In genomic region chr2:216803803-216804202, GRCh38 we compare ENCODE assay signal across 31 cellular contexts. TPM values are rescaled to one million over a fixed set of nuclear protein-coding genes. Genes with fewer than 3 reads are reported as not detected.
DNase-seq lines count a peak whose midpoint lies in the region; ATAC-seq and TF ChIP-seq lines count a peak whose summit lies in the region.
"Had no signal": no experiment of that assay in that cellular context is flagged by ENCODE, and none has a peak within 500 bp of the region (broad histone marks: within the 10 kb centered on the region; RNA-seq: fewer than 3 reads in every experiment).

No MANE protein-coding gene starts in this region.

- intact Hi-C loops in left ventricle myocardium inferior (cut with micrococcal nuclease), result no loop called here
- intact Hi-C loops in sigmoid colon (cut with DNase I), result no loop called here

- H3K36me3 ChIP-seq in left ventricle myocardium inferior, result no peaks in the 10 kb centered on the region
- H3K36me3 ChIP-seq in suprapubic skin, result no peaks in the 10 kb centered on the region
- no peaks in the 10 kb centered on the region for H3K36me3 ChIP-seq in sigmoid colon
- H3K36me3 ChIP-seq: transverse colon had no signal

- no peak overlapping the region for H3K4me3 ChIP-seq in left ventricle myocardium inferior
- H3K4me3 ChIP-seq in suprapubic skin, result no peak overlapping the region
- no peak overlapping the region for H3K4me3 ChIP-seq in sigmoid colon
- H3K4me3 ChIP-seq: GM23248, SK-N-MC, transverse colon had no signal

- WGBS in suprapubic skin, result 52% methylated on average over 13 of the region's 13 CpGs
- WGBS in sigmoid colon, 2 donors, result 65 to 78% methylated on average over 13 of the region's 13 CpGs

- H3K9me3 ChIP-seq in left ventricle myocardium inferior (replicated peaks) (no peaks in the 10 kb centered on the region), suprapubic skin (no peaks in the 10 kb centered on the region), sigmoid colon (no peaks in the 10 kb centered on the region)
- H3K9me3 ChIP-seq: transverse colon had no signal

- H3K27me3 ChIP-seq in left ventricle myocardium inferior (ENCODE audit: low read depth) (no peaks in the 10 kb centered on the region), suprapubic skin (no peaks in the 10 kb centered on the region), sigmoid colon (no peaks in the 10 kb centered on the region)
- H3K27me3 ChIP-seq: transverse colon had no signal

- H3K27ac ChIP-seq in angular gyrus (ENCODE audit: low read depth, low read length) (peak overlapping the region; percentile 41), left ventricle myocardium inferior (replicated peaks) (peak overlapping the region; percentile 53), suprapubic skin (peak overlapping the region; percentile 38), sigmoid colon (peak overlapping the region in 1 of 4 donors; percentile 36)
- H3K27ac ChIP-seq: GM23248, parathyroid adenoma, SK-N-MC, transverse colon had no signal

- TF ChIP-seq POLR2A in suprapubic skin (IDR thresholded peaks at IDR 0.05) (no peak), sigmoid colon (IDR thresholded peaks at IDR 0.05) (no peak)

- H3K4me1 ChIP-seq in left ventricle myocardium inferior (peaks cover 58% of the 10 kb centered on the region), suprapubic skin (peaks cover 57% of the 10 kb centered on the region), sigmoid colon (peaks cover 0 to 34% (median 23%) of the 10 kb centered on the region in 4 donors)

- DNase-seq in NCI-H1105 treated with DMSO at 0.1 percent for 48 hours (lab: John Stamatoyannopoulos, UW), result peak; percentile 20
- no peak for DNase-seq in NCI-H1105 (lab: John Stamatoyannopoulos, UW)
- peak; percentile 76 for DNase-seq in left ventricle myocardium inferior
- DNase-seq in suprapubic skin (ENCODE audit: low spot score in 2 of 2), result no peak
- no peak for DNase-seq in sigmoid colon
- DNase-seq in SKM-1 treated with dmso at 0.1 percent for 144 hours (lab: John Stamatoyannopoulos, UW; ENCODE audit: unreplicated experiment), result no peak
- DNase-seq: 8988T; activated CD4-positive, alpha-beta T cell treated with anti-CD3 and anti-CD28 coated beads for 36 hours; activated CD8-positive, alpha-beta memory T cell treated with anti-CD3 and anti-CD28 coated beads for 24 hours; activated effector memory CD4-positive, alpha-beta T cell treated with anti-CD3 and anti-CD28 coated beads, Interleukin-2, amount 50 U/mL, for 16 hours; activated naive CD8-positive, alpha-beta T cell treated with anti-CD3 and anti-CD28 coated beads for 36 hours; CD4-positive, CD25-positive, alpha-beta regulatory T cell; GM23248; islet precursor cell; Karpas-422; MV-4-11; NCI-H187; NCI-H226; NCI-H82; T-helper 17 cell; transverse colon had no signal

- ATAC-seq in HG03139 (IDR thresholded peaks at IDR 0.05; ENCODE audit: unreplicated experiment), result no peak
- ATAC-seq: activated CD4-positive, alpha-beta T cell treated with anti-CD3 and anti-CD28 coated beads for 36 hours; T-helper 17 cell had no signal

- no peak for TF ChIP-seq EP300 in suprapubic skin (IDR thresholded peaks at IDR 0.05)
- TF ChIP-seq EP300 in sigmoid colon (IDR thresholded peaks at IDR 0.05), result no peak

- TF ChIP-seq CTCF in left ventricle myocardium inferior (IDR thresholded peaks at IDR 0.05; ENCODE audit: borderline replicate concordance) (no peak), suprapubic skin (IDR thresholded peaks at IDR 0.05) (no peak), sigmoid colon (IDR thresholded peaks at IDR 0.05) (no peak)

RNA-seq across cellular contexts. Expression of gene TNP1, which starts 56.1 kb away (rescaled TPM):
- total RNA-seq in left ventricle myocardium inferior (not detected), suprapubic skin (not detected), sigmoid colon (not detected)
- not detected for polyA plus RNA-seq in sigmoid colon
- total RNA-seq: activated CD4-positive, alpha-beta T cell treated with anti-CD3 and anti-CD28 coated beads for 36 hours; activated naive CD8-positive, alpha-beta T cell treated with anti-CD3 and anti-CD28 coated beads for 36 hours; CD4-positive, CD25-positive, alpha-beta regulatory T cell; chondrocyte; glomerular endothelial cell; GM23248; lung microvascular endothelial cell; mucosa of gallbladder; neural crest cell; RPMI7951; T-helper 17 cell; transverse colon had no signal
- polyA plus RNA-seq: CD4-positive, CD25-positive, alpha-beta regulatory T cell; GM23248 had no signal

Comparison
In these comparisons a context has a peak if more than half of its experiments do, and no peak if none do; other contexts are left out.
1. DNase-seq: peak in NCI-H1105 treated with DMSO at 0.1 percent for 48 hours (single experiment) and left ventricle myocardium inferior (single experiment); none in NCI-H1105 (single experiment), suprapubic skin (0 of 2), sigmoid colon (single experiment) and SKM-1 treated with dmso at 0.1 percent for 144 hours (single experiment).